Comparison of ENCODE assay signal across 14 cellular contexts in the genomic region with DNA sequence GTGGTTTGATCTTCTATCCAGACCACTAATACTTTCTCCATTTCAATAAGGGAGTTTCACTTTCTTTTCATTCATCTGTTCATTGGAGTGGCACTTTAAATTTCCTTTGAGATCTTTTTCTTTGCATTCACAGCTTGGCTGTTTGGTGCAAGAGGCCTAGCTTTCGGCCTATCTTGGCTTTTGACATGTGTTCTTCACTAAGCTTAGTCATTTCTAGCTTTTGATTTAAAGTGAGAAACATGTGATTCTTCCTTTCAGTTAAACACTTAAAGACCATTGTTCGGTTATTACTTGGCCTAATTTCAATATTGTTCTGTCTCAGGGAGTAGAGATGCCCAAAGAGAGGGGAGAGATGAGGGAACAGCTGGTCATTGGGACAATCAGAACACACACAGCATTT. TPM values are rescaled to one million over a fixed set of nuclear protein-coding genes. Genes with fewer than 3 reads are reported as not detected.
DNase-seq lines count a peak whose midpoint lies in the region; ATAC-seq, FAIRE-seq and TF ChIP-seq lines count a peak whose summit lies in the region.
"Had no signal": no experiment of that assay in that cellular context is flagged by ENCODE, and none has a peak within 500 bp of the region (broad histone marks: within the 10 kb centered on the region; RNA-seq: fewer than 3 reads in every experiment).

No MANE protein-coding gene starts in this region.

- no peak for DNase-seq in activated T-cell treated with anti-CD3 and anti-CD28 coated beads, Interleukin-2, amount 50 U/mL, for 24 hours
- DNase-seq in activated T-cell treated with anti-CD3 and anti-CD28 coated beads for 4 hours (no peak), small intestine (no peak), kidney glomerular epithelial cell (lab: John Stamatoyannopoulos, UW) (no peak), H54 (ENCODE audit: insufficient read length, low spot score) (no peak)
- no peak for DNase-seq in central memory CD8-positive, alpha-beta T cell (ENCODE audit: low spot score in 2 of 2)
- DNase-seq: endodermal cell; naive thymus-derived CD4-positive, alpha-beta T cell; NCI-H1092; PC-3; spleen had no signal

- H3K9me3 Mint-ChIP-seq in activated T-cell treated with anti-CD3 and anti-CD28 coated beads, Interleukin-2, amount 50 U/mL, for 24 hours, result no peaks in the 10 kb centered on the region
- H3K9me3 Mint-ChIP-seq in central memory CD8-positive, alpha-beta T cell, result no peaks in the 10 kb centered on the region

- H3K4me1 ChIP-seq in small intestine (ENCODE audit: control insufficient read depth in 2 of 2, insufficient read depth in 1 of 2, low read depth in 1 of 2, low read length in 1 of 2), result peaks cover 0 to 12% of the 10 kb centered on the region in 2 donors
- H3K4me1 ChIP-seq: spleen had no signal

- no peak for TF ChIP-seq POLR2A in H54 (IDR thresholded peaks at IDR 0.05; ENCODE audit: low read depth, low read length)

- H3K36me3 ChIP-seq in small intestine (ENCODE audit: control insufficient read depth in 2 of 2, insufficient read depth in 2 of 2, low read length in 2 of 2), result no peaks in the 10 kb centered on the region
- H3K36me3 ChIP-seq: spleen had no signal

- no peak overlapping the region for H3K4me3 Mint-ChIP-seq in activated T-cell treated with anti-CD3 and anti-CD28 coated beads, Interleukin-2, amount 50 U/mL, for 24 hours
- no peak overlapping the region for H3K4me3 Mint-ChIP-seq in central memory CD8-positive, alpha-beta T cell
- H3K4me3 Mint-ChIP-seq: endodermal cell had no signal

- FAIRE-seq in small intestine (lab: Jason Lieb, UNC), result no peak
- no peak for FAIRE-seq in H54 (lab: Jason Lieb, UNC)
- FAIRE-seq: TTC549 had no signal

- WGBS in small intestine, 3 donors, result 62 to 83% (median 75%) methylated on average over 2 of the region's 2 CpGs

- H3K27me3 ChIP-seq in small intestine (ENCODE audit: control insufficient read depth in 2 of 2, insufficient read depth in 2 of 2, low read length in 2 of 2), result no peaks in the 10 kb centered on the region
- H3K27me3 ChIP-seq: spleen had no signal

- H3K36me3 Mint-ChIP-seq in activated T-cell treated with anti-CD3 and anti-CD28 coated beads, Interleukin-2, amount 50 U/mL, for 24 hours (ENCODE audit: low read depth), result no peaks in the 10 kb centered on the region
- no peaks in the 10 kb centered on the region for H3K36me3 Mint-ChIP-seq in central memory CD8-positive, alpha-beta T cell (ENCODE audit: insufficient read depth)
- H3K36me3 Mint-ChIP-seq: naive thymus-derived CD4-positive, alpha-beta T cell had no signal

- peak overlapping the region; percentile 72 for H3K27ac Mint-ChIP-seq in activated T-cell treated with anti-CD3 and anti-CD28 coated beads, Interleukin-2, amount 50 U/mL, for 24 hours
- peak overlapping the region; percentile 54 for H3K27ac Mint-ChIP-seq in central memory CD8-positive, alpha-beta T cell (ENCODE audit: low read depth)
- H3K27ac Mint-ChIP-seq: endodermal cell had no signal

- no peak overlapping the region for H3K27ac ChIP-seq in small intestine (ENCODE audit: low read depth in 1 of 2, low read length in 1 of 2)
- H3K27ac ChIP-seq: spleen had no signal

- ATAC-seq in GM21423 (IDR thresholded peaks at IDR 0.05; ENCODE audit: unreplicated experiment), result peak; percentile 66
- peak; percentile 85 for ATAC-seq in HG03066 (IDR thresholded peaks at IDR 0.05; ENCODE audit: low read depth, unreplicated experiment)
- ATAC-seq in central memory CD8-positive, alpha-beta T cell (replicated peaks; ENCODE audit: extremely low read depth, poor library complexity, severe bottlenecking), result no peak
- ATAC-seq: naive thymus-derived CD4-positive, alpha-beta T cell; PC-3 had no signal

- no peaks in the 10 kb centered on the region for H3K27me3 Mint-ChIP-seq in activated T-cell treated with anti-CD3 and anti-CD28 coated beads, Interleukin-2, amount 50 U/mL, for 24 hours
- H3K27me3 Mint-ChIP-seq in central memory CD8-positive, alpha-beta T cell, result no peaks in the 10 kb centered on the region
- H3K27me3 Mint-ChIP-seq: naive thymus-derived CD4-positive, alpha-beta T cell had no signal

- no peak overlapping the region for H3K4me3 ChIP-seq in small intestine (ENCODE audit: low read depth in 1 of 2, low read length in 2 of 2)
- H3K4me3 ChIP-seq: spleen had no signal

- H3K4me1 Mint-ChIP-seq in activated T-cell treated with anti-CD3 and anti-CD28 coated beads, Interleukin-2, amount 50 U/mL, for 24 hours (ENCODE audit: low read depth), result peaks cover 18% of the 10 kb centered on the region
- H3K4me1 Mint-ChIP-seq in central memory CD8-positive, alpha-beta T cell, result peaks cover 8% of the 10 kb centered on the region

- no peaks in the 10 kb centered on the region for H3K9me3 ChIP-seq in small intestine (ENCODE audit: control insufficient read depth, low read depth)
- H3K9me3 ChIP-seq: spleen had no signal

RNA-seq across cellular contexts. Expression of a gene that starts 24.3 kb away (rescaled TPM):
- polyA plus RNA-seq in small intestine, result 10 to 100 TPM in 1 of 3 donors, 1 to 10 TPM in 1, under 1 TPM in 1; 0.67 to 16.7 (median 1.1) TPM
- polyA plus RNA-seq: naive thymus-derived CD4-positive, alpha-beta T cell had no signal
